In the genomic region with DNA sequence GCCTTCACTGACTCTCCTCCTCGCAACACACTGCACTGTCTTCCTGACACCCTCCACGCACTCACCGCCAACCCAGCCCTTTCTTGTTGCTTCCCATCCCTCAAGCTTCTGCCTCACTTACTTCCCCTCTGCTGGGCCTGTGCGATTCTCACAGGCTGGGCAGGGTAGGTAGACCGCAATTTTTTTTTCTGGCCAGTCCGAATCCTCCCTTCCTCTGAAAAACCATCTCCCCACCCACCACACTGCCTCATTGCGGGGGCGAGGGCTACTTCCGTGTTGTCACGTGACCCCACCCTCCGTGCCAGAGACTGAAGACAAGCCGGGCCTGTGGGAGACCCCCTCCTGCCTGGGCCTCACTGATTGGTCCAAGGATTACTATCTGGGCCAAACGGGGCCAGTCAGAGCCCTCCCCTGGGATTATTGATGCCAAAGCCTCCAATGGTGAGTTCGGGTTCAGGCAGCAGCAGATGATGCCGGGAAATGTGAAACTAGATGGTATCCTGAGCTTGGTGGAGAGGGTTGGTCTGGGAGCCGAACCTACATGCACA, we compare ENCODE assay signal across 8 cellular contexts.
DNase-seq lines count a peak whose midpoint lies in the region; ATAC-seq and TF ChIP-seq lines count a peak whose summit lies in the region.

No MANE protein-coding gene starts in this region.

- H3K4me1 ChIP-seq in Karpas-422 (ENCODE audit: low read length) = peaks cover 46% of the 10 kb centered on the region
- H3K4me1 ChIP-seq in osteoblast (ENCODE audit: insufficient read depth, low read length) = peaks cover 33% of the 10 kb centered on the region

- H3K4me3 Mint-ChIP-seq in immature natural killer cell = peak overlapping the region; percentile 74 to 88 (median 85)

- peak overlapping the region; percentile 59 for H3K4me2 ChIP-seq in Karpas-422 (ENCODE audit: low read depth, low read length, poor library complexity, severe bottlenecking)
- no peak overlapping the region for H3K4me2 ChIP-seq in osteoblast (ENCODE audit: insufficient read depth, low read length)

- peaks cover 17 to 40% (median 27%) of the 10 kb centered on the region in 3 donors for H3K36me3 Mint-ChIP-seq in immature natural killer cell

- H3K4me3 ChIP-seq in Karpas-422 (ENCODE audit: low read length) (peak overlapping the region; percentile 55), osteoblast (ENCODE audit: insufficient read depth, low read length) (no peak overlapping the region)

- peaks cover 0 to 5% (median 0%) of the 10 kb centered on the region in 6 donors for H3K9me3 Mint-ChIP-seq in immature natural killer cell

- peaks cover 24 to 42% (median 37%) of the 10 kb centered on the region in 3 donors for H3K27me3 Mint-ChIP-seq in immature natural killer cell (ENCODE audit: low read depth in 3 of 3)

- no peaks in the 10 kb centered on the region for H3K9me2 ChIP-seq in Karpas-422 (replicated peaks; ENCODE audit: insufficient read depth, low read length)

- peaks cover 9% of the 10 kb centered on the region for H3K79me2 ChIP-seq in Karpas-422 (ENCODE audit: low read length)
- H3K79me2 ChIP-seq in osteoblast (ENCODE audit: insufficient read depth, low read length) = peaks cover 20% of the 10 kb centered on the region

- H3K9me3 ChIP-seq in Karpas-422 (ENCODE audit: low read length) = no peaks in the 10 kb centered on the region
- no peaks in the 10 kb centered on the region for H3K9me3 ChIP-seq in osteoblast (ENCODE audit: low read depth, low read length)

- H3K4me1 Mint-ChIP-seq in immature natural killer cell = peaks cover 90 to 96% of the 10 kb centered on the region in 2 donors

- DNase-seq in GF-D8 (lab: John Stamatoyannopoulos, UW) (peak; percentile 97), Karpas-422 (peak; percentile 86), immature natural killer cell (peak; percentile 87 to 89 (median 87)), GOT3 (lab: John Stamatoyannopoulos, UW) (no peak), osteoblast (ENCODE audit: insufficient read length, low spot score, missing footprints) (no peak)
- DNase-seq in activated CD8-positive, alpha-beta memory T cell treated with anti-CD3 and anti-CD28 coated beads, Interleukin-2, amount 50 U/mL, for 1 hour (ENCODE audit: extremely low read depth) = peak; percentile 40
- DNase-seq in stimulated activated CD8-positive, alpha-beta memory T cell treated with anti-CD3 and anti-CD28 coated beads, Interleukin-7, amount 100 ng/mL, for 1 hour (ENCODE audit: low read depth in 2 of 2) = peak; percentile 40 to 49

- H3K27ac ChIP-seq in Karpas-422 (ENCODE audit: low read length) (no peak overlapping the region; the same call in 1 of the 2 replicates), osteoblast (ENCODE audit: low read depth, low read length) (no peak overlapping the region)

- peak overlapping the region; percentile 95 to 98 (median 97) for H3K27ac Mint-ChIP-seq in immature natural killer cell

- H2AFZ ChIP-seq in Karpas-422 (ENCODE audit: low read length) (no peak overlapping the region), osteoblast (ENCODE audit: low read length) (no peak overlapping the region)

- no peaks in the 10 kb centered on the region for H4K20me1 ChIP-seq in Karpas-422 (ENCODE audit: insufficient read depth, low read depth, low read length)
- H4K20me1 ChIP-seq in osteoblast (ENCODE audit: insufficient read depth, low read length) = no peaks in the 10 kb centered on the region

- TF ChIP-seq CTCF in osteoblast (IDR thresholded peaks at IDR 0.05; ENCODE audit: extremely low read depth, low read depth, low read length) = no peak

- H3K36me3 ChIP-seq in Karpas-422 (ENCODE audit: insufficient read depth, low read length) (peaks cover 4% of the 10 kb centered on the region; the same call in 1 of the 2 replicates), osteoblast (ENCODE audit: insufficient read depth, low read length) (peaks cover 21% of the 10 kb centered on the region)

- peak; percentile 43 for ATAC-seq in GM21619 (IDR thresholded peaks at IDR 0.05; ENCODE audit: unreplicated experiment)

- no peaks in the 10 kb centered on the region for H3K27me3 ChIP-seq in Karpas-422 (ENCODE audit: low read length)
- no peaks in the 10 kb centered on the region for H3K27me3 ChIP-seq in osteoblast (ENCODE audit: insufficient read depth, low read length)

- H3K9ac ChIP-seq in Karpas-422 (ENCODE audit: low read length) = peak overlapping the region; percentile 57

Comparison
In these comparisons a context has a peak if more than half of its experiments do, and no peak if none do; other contexts are left out.
1. DNase-seq: peak in GF-D8 (single experiment), Karpas-422 (single experiment), activated CD8-positive, alpha-beta memory T cell treated with anti-CD3 and anti-CD28 coated beads, Interleukin-2, amount 50 U/mL, for 1 hour (single experiment), immature natural killer cell (3 of 3) and stimulated activated CD8-positive, alpha-beta memory T cell treated with anti-CD3 and anti-CD28 coated beads, Interleukin-7, amount 100 ng/mL, for 1 hour (2 of 2); none in GOT3 (single experiment) and osteoblast (single experiment).